In the genomic region with DNA sequence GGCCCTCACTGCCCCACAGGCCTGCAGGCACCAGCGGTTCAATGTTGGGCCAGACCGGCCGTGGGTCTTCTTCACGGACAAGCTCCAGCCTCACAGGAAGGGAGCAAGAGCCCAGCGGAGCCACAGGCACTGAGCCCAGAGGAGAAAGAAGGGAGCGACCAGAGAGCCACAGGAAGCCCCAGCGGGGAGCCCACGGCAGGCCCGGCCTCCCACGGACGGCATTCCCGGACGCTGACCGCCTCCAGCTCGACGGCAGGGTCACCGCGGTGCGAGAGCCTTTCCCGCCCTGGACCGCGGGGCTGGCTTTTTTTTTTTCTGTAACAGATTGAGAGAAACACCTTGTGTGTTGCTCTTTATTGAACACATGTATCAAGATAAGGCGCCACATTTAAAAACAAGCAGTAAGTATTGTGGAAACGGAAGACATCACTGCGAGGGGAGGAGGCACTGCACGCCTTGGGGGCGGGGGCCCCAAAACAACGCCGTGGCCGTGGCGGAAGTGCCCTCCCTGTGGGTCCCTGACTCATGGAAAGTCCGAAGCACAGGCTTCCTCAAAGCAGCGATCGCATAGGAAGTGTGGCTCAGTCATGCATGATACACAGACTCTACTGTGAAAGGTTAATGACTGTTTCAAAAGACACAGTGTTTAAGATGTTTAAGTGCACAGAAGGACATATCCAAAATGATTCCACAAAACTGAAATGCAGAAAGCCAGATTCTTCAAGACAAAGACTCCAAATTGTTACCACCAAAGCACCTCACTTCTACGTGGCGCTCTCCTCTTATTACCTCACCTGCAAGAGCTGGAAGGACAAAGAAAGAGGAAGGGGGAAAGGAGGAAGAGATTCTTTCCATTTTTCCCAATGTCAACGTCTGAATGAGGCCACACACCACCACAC, we compare ENCODE assay signal across 8 cellular contexts. TPM values are rescaled to one million over a fixed set of nuclear protein-coding genes. Genes with fewer than 3 reads are reported as not detected.
DNase-seq lines count a peak whose midpoint lies in the region; ATAC-seq and TF ChIP-seq lines count a peak whose summit lies in the region.

No MANE protein-coding gene starts in this region.

- H3K4me1 Mint-ChIP-seq in CD14-positive monocyte (peaks cover 64% of the 10 kb centered on the region), mesothelial cell of epicardium (peaks cover 38% of the 10 kb centered on the region)

- H3K4me3 Mint-ChIP-seq in CD14-positive monocyte (peak overlapping the region; percentile 84 to 100), mesothelial cell of epicardium (peak overlapping the region; percentile 35)

- H3K9me3 Mint-ChIP-seq in CD14-positive monocyte (no peaks in the 10 kb centered on the region), mesothelial cell of epicardium (no peaks in the 10 kb centered on the region)

- DNase-seq in CD14-positive monocyte (ENCODE audit: low spot score) = peak; percentile 94
- peak; percentile 64 for DNase-seq in HS-5 (ENCODE audit: low read depth)
- DNase-seq in activated CD4-positive, CD25-positive, alpha-beta regulatory T cell treated with anti-CD3 and anti-CD28 coated beads, Interleukin-2, amount 50 U/mL, for 72 hours = peak; percentile 82
- DNase-seq in dedifferentiated amniotic fluid mesenchymal stem cell (ENCODE audit: extremely low spot score) = peak; percentile 77
- no peak for DNase-seq in mesothelial cell of epicardium (ENCODE audit: low spot score in 2 of 2, unreplicated experiment in 2 of 2)
- peak; percentile 85 for DNase-seq in stimulated activated CD8-positive, alpha-beta memory T cell treated with anti-CD3 and anti-CD28 coated beads, Interleukin-4, amount 100 ng/mL, for 24 hours (ENCODE audit: low read depth)
- no peak for DNase-seq in mesenteric fat pad (ENCODE audit: low spot score)

- no peak for TF ChIP-seq CTCF in CD14-positive monocyte (IDR thresholded peaks at IDR 0.05)
- no peak for TF ChIP-seq CTCF in mesothelial cell of epicardium (IDR thresholded peaks at IDR 0.05; ENCODE audit: unreplicated experiment)

- peaks cover 0 to 3% (median 2%) of the 10 kb centered on the region in 3 donors for H3K27me3 Mint-ChIP-seq in CD14-positive monocyte (ENCODE audit: low read depth in 3 of 3)
- peaks cover 28% of the 10 kb centered on the region for H3K27me3 Mint-ChIP-seq in mesothelial cell of epicardium (ENCODE audit: low read depth)

- H3K27ac Mint-ChIP-seq in CD14-positive monocyte = peak overlapping the region; percentile 89 to 99 (median 97)
- peak overlapping the region; percentile 85 for H3K27ac Mint-ChIP-seq in mesothelial cell of epicardium

- ATAC-seq in GM21367 (IDR thresholded peaks at IDR 0.05; ENCODE audit: unreplicated experiment) = peak; percentile 55

- H3K36me3 Mint-ChIP-seq in CD14-positive monocyte (peaks cover 32 to 34% of the 10 kb centered on the region in 2 donors), mesothelial cell of epicardium (no peaks in the 10 kb centered on the region)

- intact Hi-C loops in CD14-positive monocyte (cut with micrococcal nuclease) = loop anchor here in 1 of 2 donors (2.0 to 5.0 kb wide), 2 partner anchors 14 to 62 kb away; no protein-coding TSS in a partner anchor

RNA-seq across cellular contexts. Expression of a gene that starts 3.5 kb away (rescaled TPM):
- 10 to 100 TPM in 1 of 2 donors, 1 to 10 TPM in 1; 9.0 to 16.6 TPM for polyA plus RNA-seq in CD14-positive monocyte
- 13.5 to 14.6 TPM (median 13.7 TPM) in 3 replicates for total RNA-seq in mesothelial cell of epicardium
- 102 TPM for total RNA-seq in mesenteric fat pad

RNA-seq across cellular contexts. Expression of a gene that starts 50.2 kb away (rescaled TPM):
- polyA plus RNA-seq in CD14-positive monocyte = under 1 TPM in 1 of 2 donors, not detected in 1; 0.21 TPM
- total RNA-seq in mesothelial cell of epicardium = not detected in 3 replicates
- total RNA-seq in mesenteric fat pad = not detected

Comparison
In these comparisons a context has a peak if more than half of its experiments do, and no peak if none do; other contexts are left out.
1. DNase-seq: peak in CD14-positive monocyte (single experiment), HS-5 (single experiment), activated CD4-positive, CD25-positive, alpha-beta regulatory T cell treated with anti-CD3 and anti-CD28 coated beads, Interleukin-2, amount 50 U/mL, for 72 hours (single experiment), dedifferentiated amniotic fluid mesenchymal stem cell (single experiment) and stimulated activated CD8-positive, alpha-beta memory T cell treated with anti-CD3 and anti-CD28 coated beads, Interleukin-4, amount 100 ng/mL, for 24 hours (single experiment); none in mesothelial cell of epicardium (0 of 2) and mesenteric fat pad (single experiment).